In genomic region chr5:160506006-160507004, GRCh38 we compare ENCODE assay signal across 9 cellular contexts.
A peak's percentile ranks its signal among the peaks of the same experiment; 100 is the strongest.
DNase-seq lines count a peak whose midpoint lies in the region; ATAC-seq, FAIRE-seq and TF ChIP-seq lines count a peak whose summit lies in the region.
"Had no signal": no experiment of that assay in that cellular context is flagged by ENCODE, and none has a peak within 500 bp of the region (broad histone marks: within the 10 kb centered on the region; RNA-seq: fewer than 3 reads in every experiment).

No MANE protein-coding gene starts in this region.

- H3K9me3 Mint-ChIP-seq in activated naive CD8-positive, alpha-beta T cell treated with anti-CD3 and anti-CD28 coated beads, Interleukin-2, amount 10 ng/mL, durations not matched to agents 7 days and 5 days, result no peaks in the 10 kb centered on the region

- TF ChIP-seq CTCF in left lung (IDR thresholded peaks at IDR 0.05), result no peak
- no peak for TF ChIP-seq CTCF in D721Med (IDR thresholded peaks at IDR 0.05; ENCODE audit: insufficient read depth, missing control alignments)
- no peak for TF ChIP-seq CTCF in kidney (IDR thresholded peaks at IDR 0.05; ENCODE audit: borderline replicate concordance, extremely low read depth, insufficient read depth)

- ATAC-seq in GM18858 (IDR thresholded peaks at IDR 0.05; ENCODE audit: unreplicated experiment) (peak; percentile 67), HG02678 (IDR thresholded peaks at IDR 0.05; ENCODE audit: unreplicated experiment) (peak; percentile 79), left lung (peak; percentile 56)
- peak; percentile 83 for ATAC-seq in activated naive CD8-positive, alpha-beta T cell treated with anti-CD3 and anti-CD28 coated beads, Interleukin-2, amount 10 ng/mL, durations not matched to agents 7 days and 5 days (ENCODE audit: low read depth)

- H3K9me3 ChIP-seq in left lung (no peaks in the 10 kb centered on the region), kidney (ENCODE audit: control insufficient read depth in 1 of 2, low read length in 2 of 2) (no peaks in the 10 kb centered on the region)

- no peaks in the 10 kb centered on the region for H3K27me3 ChIP-seq in left lung

- H3K9ac ChIP-seq in kidney (ENCODE audit: low read length in 2 of 2), result no peak overlapping the region

- peak overlapping the region in 1 of 2 donors; percentile 2 for H3K27ac ChIP-seq in left lung
- H3K27ac ChIP-seq in kidney (ENCODE audit: low read depth in 2 of 2, low read length in 2 of 2), result no peak overlapping the region

- H3K4me1 Mint-ChIP-seq in activated naive CD8-positive, alpha-beta T cell treated with anti-CD3 and anti-CD28 coated beads, Interleukin-2, amount 10 ng/mL, durations not matched to agents 7 days and 5 days, result peaks cover 25% of the 10 kb centered on the region

- POLR2A ChIA-PET in activated naive CD8-positive, alpha-beta T cell treated with anti-CD3 and anti-CD28 coated beads, Interleukin-2, amount 10 ng/mL, durations not matched to agents 7 days and 5 days (lab: Charles Lee), result interaction anchor here (0.6 to 2.7 kb wide), 4 partner anchors 29 to 87 kb away, joined by 3 to 15 read pairs (median 7); partner anchors contain the start of gene SLU7

- H3K4me3 Mint-ChIP-seq in activated naive CD8-positive, alpha-beta T cell treated with anti-CD3 and anti-CD28 coated beads, Interleukin-2, amount 10 ng/mL, durations not matched to agents 7 days and 5 days, result peak overlapping the region; percentile 62

- peaks cover 6% of the 10 kb centered on the region for H3K27me3 Mint-ChIP-seq in activated naive CD8-positive, alpha-beta T cell treated with anti-CD3 and anti-CD28 coated beads, Interleukin-2, amount 10 ng/mL, durations not matched to agents 7 days and 5 days

- DNase-seq in RPMI8226 (peak; percentile 23), left lung (peak in 1 of 2 donors; percentile 39), D721Med (ENCODE audit: insufficient read length, low spot score) (no peak), kidney (no peak)
- DNase-seq in activated naive CD8-positive, alpha-beta T cell treated with anti-CD3 and anti-CD28 coated beads, Interleukin-2, amount 10 ng/mL, durations not matched to agents 7 days and 5 days, result peak; percentile 63
- peak; percentile 41 for DNase-seq in stimulated activated CD8-positive, alpha-beta memory T cell treated with anti-CD3 and anti-CD28 coated beads, Interleukin-4, amount 100 ng/mL, for 24 hours (ENCODE audit: low read depth)

- intact Hi-C loops in left lung (cut with DNase I), result no loop called here
- intact Hi-C loops in kidney (cut with DNase I), result loop anchor here (10.0 kb wide), 1 partner anchor 62 kb away; no protein-coding TSS in a partner anchor

- H3K36me3 Mint-ChIP-seq in activated naive CD8-positive, alpha-beta T cell treated with anti-CD3 and anti-CD28 coated beads, Interleukin-2, amount 10 ng/mL, durations not matched to agents 7 days and 5 days, result no peaks in the 10 kb centered on the region

- H3K4me3 ChIP-seq in left lung (no peak overlapping the region), kidney (ENCODE audit: low read length in 2 of 2) (no peak overlapping the region)

- H3K27ac Mint-ChIP-seq in activated naive CD8-positive, alpha-beta T cell treated with anti-CD3 and anti-CD28 coated beads, Interleukin-2, amount 10 ng/mL, durations not matched to agents 7 days and 5 days, result peak overlapping the region; percentile 82

- FAIRE-seq in D721Med (lab: Jason Lieb, UNC) (no peak), kidney (lab: Jason Lieb, UNC) (no peak)
- FAIRE-seq: TTC549 had no signal

- peaks cover 0 to 18% of the 10 kb centered on the region in 2 donors for H3K4me1 ChIP-seq in left lung
- H3K4me1 ChIP-seq in kidney (ENCODE audit: control insufficient read depth in 1 of 2, insufficient read depth in 1 of 2, low read depth in 1 of 2, low read length in 2 of 2), result no peaks in the 10 kb centered on the region

- H3K36me3 ChIP-seq in left lung (no peaks in the 10 kb centered on the region), kidney (ENCODE audit: control insufficient read depth in 1 of 2, insufficient read depth in 2 of 2, low read length in 2 of 2) (no peaks in the 10 kb centered on the region)

Comparison
In these comparisons a context has a peak if more than half of its experiments do, and no peak if none do; other contexts are left out.
1. DNase-seq: peak in RPMI8226 (single experiment), activated naive CD8-positive, alpha-beta T cell treated with anti-CD3 and anti-CD28 coated beads, Interleukin-2, amount 10 ng/mL, durations not matched to agents 7 days and 5 days (single experiment) and stimulated activated CD8-positive, alpha-beta memory T cell treated with anti-CD3 and anti-CD28 coated beads, Interleukin-4, amount 100 ng/mL, for 24 hours (single experiment); none in D721Med (single experiment) and kidney (single experiment).
2. Peak in every context shown above with its lines, with median percentiles within 50 percentile points of each other: ATAC-seq.